10 cellular contexts compared by ENCODE assay signal in the genomic region with DNA sequence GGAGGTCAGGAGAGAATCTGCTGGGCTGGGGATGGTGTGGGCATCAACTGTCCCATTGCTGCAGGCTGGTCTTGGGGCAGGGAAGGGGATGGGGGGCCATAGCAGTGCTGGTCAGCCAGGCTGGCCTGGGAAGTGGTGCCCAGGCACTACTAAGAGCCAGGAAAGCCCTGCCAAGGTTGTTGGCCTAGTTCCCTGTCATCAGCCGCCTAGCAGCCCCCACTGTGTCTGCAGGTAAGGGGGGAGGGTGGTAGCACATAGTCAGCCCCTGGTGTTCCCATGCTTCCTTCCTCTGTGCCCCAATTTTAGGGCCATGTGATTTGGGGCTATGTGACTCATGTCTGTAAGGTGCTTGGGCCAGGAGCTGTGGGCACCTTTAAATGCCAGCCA. TPM values are rescaled to one million over a fixed set of nuclear protein-coding genes. Genes with fewer than 3 reads are reported as not detected.
DNase-seq lines count a peak whose midpoint lies in the region; ATAC-seq and TF ChIP-seq lines count a peak whose summit lies in the region.
"Had no signal": no experiment of that assay in that cellular context is flagged by ENCODE, and none has a peak within 500 bp of the region (broad histone marks: within the 10 kb centered on the region; RNA-seq: fewer than 3 reads in every experiment).

No MANE protein-coding gene starts in this region.

- H3K9me3 Mint-ChIP-seq in HFFc6 = no peaks in the 10 kb centered on the region
- H3K9me3 Mint-ChIP-seq in activated naive CD8-positive, alpha-beta T cell treated with anti-CD3 and anti-CD28 coated beads for 36 hours = no peaks in the 10 kb centered on the region

- intact Hi-C loops in left lung (cut with DNase I) = no loop called here

- peak overlapping the region; percentile 16; the same call in 1 of the 2 replicates for H3K27ac Mint-ChIP-seq in HFFc6
- peak overlapping the region; percentile 25 for H3K27ac Mint-ChIP-seq in activated naive CD8-positive, alpha-beta T cell treated with anti-CD3 and anti-CD28 coated beads for 36 hours

- peaks cover 20% of the 10 kb centered on the region for H3K36me3 Mint-ChIP-seq in HFFc6 (ENCODE audit: low read depth)
- H3K36me3 Mint-ChIP-seq in activated naive CD8-positive, alpha-beta T cell treated with anti-CD3 and anti-CD28 coated beads for 36 hours = peaks cover 15% of the 10 kb centered on the region

- H3K9me3 ChIP-seq in left lung (no peaks in the 10 kb centered on the region), skeletal muscle satellite cell (replicated peaks; ENCODE audit: low read length) (no peaks in the 10 kb centered on the region)

- H3K4me3 ChIP-seq in left lung (peak overlapping the region in 1 of 2 donors; percentile 99), skeletal muscle satellite cell (ENCODE audit: low read length) (peak overlapping the region; percentile 56)

- peak overlapping the region; percentile 53 to 100 for H3K27ac ChIP-seq in left lung

- DNase-seq in HFFc6 = no peak
- DNase-seq in activated naive CD8-positive, alpha-beta T cell treated with anti-CD3 and anti-CD28 coated beads for 36 hours = no peak
- no peak for DNase-seq in left lung
- DNase-seq in NOMO-1 treated with dmso at 0.1 percent for 144 hours (lab: John Stamatoyannopoulos, UW; ENCODE audit: unreplicated experiment) = no peak
- DNase-seq: GDM1, NCI-H2171 treated with DMSO at 0.1 percent for 48 hours had no signal

- ATAC-seq in left lung = no peak
- no peak for ATAC-seq in HG03460 (IDR thresholded peaks at IDR 0.05; ENCODE audit: unreplicated experiment)
- no peak for ATAC-seq in HG02798 (IDR thresholded peaks at IDR 0.05; ENCODE audit: poor library complexity, unreplicated experiment)
- ATAC-seq in HG03521 (IDR thresholded peaks at IDR 0.05; ENCODE audit: unreplicated experiment) = no peak

- H3K9ac ChIP-seq in skeletal muscle satellite cell (ENCODE audit: low read depth, low read length) = peak overlapping the region; percentile 45

- peaks cover 58% of the 10 kb centered on the region for H3K4me1 Mint-ChIP-seq in HFFc6 (ENCODE audit: low read depth)
- H3K4me1 Mint-ChIP-seq in activated naive CD8-positive, alpha-beta T cell treated with anti-CD3 and anti-CD28 coated beads for 36 hours = peaks cover 58% of the 10 kb centered on the region

- peak overlapping the region; percentile 92 for H3K4me2 ChIP-seq in skeletal muscle satellite cell (ENCODE audit: low read length)

- H3K36me3 ChIP-seq in left lung (peaks cover 0 to 39% of the 10 kb centered on the region in 2 donors), skeletal muscle satellite cell (ENCODE audit: insufficient read depth, low read length) (peaks cover 23% of the 10 kb centered on the region)

- H3K27me3 Mint-ChIP-seq in HFFc6 (ENCODE audit: insufficient read depth) = peaks cover 5% of the 10 kb centered on the region
- no peaks in the 10 kb centered on the region for H3K27me3 Mint-ChIP-seq in activated naive CD8-positive, alpha-beta T cell treated with anti-CD3 and anti-CD28 coated beads for 36 hours

- no peak overlapping the region for H3K4me3 Mint-ChIP-seq in HFFc6
- no peak overlapping the region for H3K4me3 Mint-ChIP-seq in activated naive CD8-positive, alpha-beta T cell treated with anti-CD3 and anti-CD28 coated beads for 36 hours

- H3K4me1 ChIP-seq in left lung (peaks cover 62 to 88% of the 10 kb centered on the region in 2 donors), skeletal muscle satellite cell (ENCODE audit: control insufficient read depth, insufficient read depth, low read length) (peaks cover 91% of the 10 kb centered on the region)

- TF ChIP-seq CTCF in HFFc6 (IDR thresholded peaks at IDR 0.05) (no peak), left lung (IDR thresholded peaks at IDR 0.05) (no peak)

- H3K27me3 ChIP-seq in left lung = no peaks in the 10 kb centered on the region
- no peaks in the 10 kb centered on the region for H3K27me3 ChIP-seq in skeletal muscle satellite cell (ENCODE audit: control insufficient read depth, insufficient read depth, low read length)

RNA-seq across cellular contexts. Expression of a gene that starts 17.8 kb away (rescaled TPM):
- 1 to 10 TPM in 2 of 6 experiments, under 1 TPM in 4; 0.36 to 1.4 (median 0.81) TPM for total RNA-seq in HFFc6 (2021; fragmentation: NEBNext Ultra II Directional; extraction: Animal tissue kit (Norgen Biotek cat#: 25700))
- not detected for total RNA-seq in activated naive CD8-positive, alpha-beta T cell treated with anti-CD3 and anti-CD28 coated beads for 36 hours
- 1 to 10 TPM; 3.0 to 3.6 TPM for total RNA-seq in left lung
- total RNA-seq in skeletal muscle satellite cell (2012; rRNA removed) = 0.22 and 0.25 TPM in 2 replicates

RNA-seq across cellular contexts. Expression of a gene that starts 37.8 kb away (rescaled TPM):
- total RNA-seq in HFFc6 (2021; fragmentation: NEBNext Ultra II Directional; extraction: Animal tissue kit (Norgen Biotek cat#: 25700)) = 10 to 100 TPM; 27.1 to 32.2 (median 28.8) TPM
- 10 to 100 TPM; 31.2 to 33.3 TPM for total RNA-seq in activated naive CD8-positive, alpha-beta T cell treated with anti-CD3 and anti-CD28 coated beads for 36 hours
- total RNA-seq in left lung = 10 to 100 TPM; 54.7 to 62.6 TPM
- 11.2 and 17.0 TPM in 2 replicates for total RNA-seq in skeletal muscle satellite cell (2012; rRNA removed)

RNA-seq across cellular contexts. Expression of a gene that starts 59.1 kb away (rescaled TPM):
- 10 to 100 TPM; 16.9 to 36.0 (median 31.5) TPM for total RNA-seq in HFFc6 (2021; fragmentation: NEBNext Ultra II Directional; extraction: Animal tissue kit (Norgen Biotek cat#: 25700))
- 100 to 1,000 TPM; 144 to 149 TPM for total RNA-seq in activated naive CD8-positive, alpha-beta T cell treated with anti-CD3 and anti-CD28 coated beads for 36 hours
- 10 to 100 TPM; 12.8 to 24.1 TPM for total RNA-seq in left lung
- 22.1 and 22.6 TPM in 2 replicates for total RNA-seq in skeletal muscle satellite cell (2012; rRNA removed)
